18 cellular contexts compared by ENCODE assay signal in the genomic region with DNA sequence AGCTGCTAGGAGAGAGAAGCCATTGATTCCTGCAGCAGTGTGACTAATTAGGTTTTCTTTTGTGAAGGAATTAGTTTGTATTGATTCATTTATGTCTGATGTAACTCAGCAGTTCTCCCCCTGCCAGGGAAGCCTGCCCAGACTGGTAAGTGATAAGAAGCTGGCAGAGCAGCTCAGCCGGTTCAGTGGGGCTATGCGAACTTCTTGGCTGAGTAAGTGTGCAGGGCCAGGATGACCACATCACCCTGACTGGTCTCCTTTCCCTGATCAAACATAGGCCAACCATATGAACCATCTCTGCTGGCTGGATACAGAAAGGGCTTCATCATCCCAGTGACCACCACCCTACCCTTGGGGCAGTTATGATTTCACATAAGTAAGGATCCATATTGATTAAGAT.
DNase-seq lines count a peak whose midpoint lies in the region; ATAC-seq and TF ChIP-seq lines count a peak whose summit lies in the region.
"Had no signal": no experiment of that assay in that cellular context is flagged by ENCODE, and none has a peak within 500 bp of the region (broad histone marks: within the 10 kb centered on the region; RNA-seq: fewer than 3 reads in every experiment).

No MANE protein-coding gene starts in this region.

- H3K36me3 Mint-ChIP-seq in activated CD8-positive, alpha-beta memory T cell treated with anti-CD3 and anti-CD28 coated beads, Interleukin-2, amount 10 ng/mL, durations not matched to agents 7 days and 5 days = no peaks in the 10 kb centered on the region
- no peaks in the 10 kb centered on the region for H3K36me3 Mint-ChIP-seq in activated naive CD8-positive, alpha-beta T cell treated with anti-CD3 and anti-CD28 coated beads, Interleukin-2, amount 50 U/mL, for 24 hours (ENCODE audit: low read depth)
- H3K36me3 Mint-ChIP-seq: activated naive CD8-positive, alpha-beta T cell treated with anti-CD3 and anti-CD28 coated beads, Interleukin-2, amount 10 ng/mL, durations not matched to agents 7 days and 5 days had no signal

- H3K27me3 Mint-ChIP-seq in activated CD8-positive, alpha-beta memory T cell treated with anti-CD3 and anti-CD28 coated beads, Interleukin-2, amount 10 ng/mL, durations not matched to agents 7 days and 5 days = peaks cover 7% of the 10 kb centered on the region
- no peaks in the 10 kb centered on the region for H3K27me3 Mint-ChIP-seq in activated naive CD8-positive, alpha-beta T cell treated with anti-CD3 and anti-CD28 coated beads, Interleukin-2, amount 50 U/mL, for 24 hours
- H3K27me3 Mint-ChIP-seq: activated naive CD8-positive, alpha-beta T cell treated with anti-CD3 and anti-CD28 coated beads, Interleukin-2, amount 10 ng/mL, durations not matched to agents 7 days and 5 days had no signal

- no peak overlapping the region for H3K4me3 ChIP-seq in heart left ventricle
- H3K4me3 ChIP-seq: tibial artery had no signal

- no peaks in the 10 kb centered on the region for H3K4me1 Mint-ChIP-seq in activated CD8-positive, alpha-beta memory T cell treated with anti-CD3 and anti-CD28 coated beads, Interleukin-2, amount 10 ng/mL, durations not matched to agents 7 days and 5 days
- H3K4me1 Mint-ChIP-seq in activated naive CD8-positive, alpha-beta T cell treated with anti-CD3 and anti-CD28 coated beads, Interleukin-2, amount 50 U/mL, for 24 hours = no peaks in the 10 kb centered on the region
- H3K4me1 Mint-ChIP-seq: activated naive CD8-positive, alpha-beta T cell treated with anti-CD3 and anti-CD28 coated beads, Interleukin-2, amount 10 ng/mL, durations not matched to agents 7 days and 5 days had no signal

- intact Hi-C loops in heart left ventricle (cut with DNase I) = no loop called here
- intact Hi-C loops in posterior cingulate gyrus (cut with DNase I) = no loop called here

- no peak overlapping the region for H3K27ac Mint-ChIP-seq in activated CD8-positive, alpha-beta memory T cell treated with anti-CD3 and anti-CD28 coated beads, Interleukin-2, amount 10 ng/mL, durations not matched to agents 7 days and 5 days
- no peak overlapping the region for H3K27ac Mint-ChIP-seq in activated naive CD8-positive, alpha-beta T cell treated with anti-CD3 and anti-CD28 coated beads, Interleukin-2, amount 50 U/mL, for 24 hours
- H3K27ac Mint-ChIP-seq: activated naive CD8-positive, alpha-beta T cell treated with anti-CD3 and anti-CD28 coated beads, Interleukin-2, amount 10 ng/mL, durations not matched to agents 7 days and 5 days; T-helper 2 cell treated with Interferon-gamma antibody and Interleukin-4, amounts not matched to agents 5 μg/mL and 100 μg/mL, for 36 hours had no signal

- no peak overlapping the region for H3K4me3 Mint-ChIP-seq in activated CD8-positive, alpha-beta memory T cell treated with anti-CD3 and anti-CD28 coated beads, Interleukin-2, amount 10 ng/mL, durations not matched to agents 7 days and 5 days
- H3K4me3 Mint-ChIP-seq in activated naive CD8-positive, alpha-beta T cell treated with anti-CD3 and anti-CD28 coated beads, Interleukin-2, amount 50 U/mL, for 24 hours = no peak overlapping the region
- H3K4me3 Mint-ChIP-seq: activated naive CD8-positive, alpha-beta T cell treated with anti-CD3 and anti-CD28 coated beads, Interleukin-2, amount 10 ng/mL, durations not matched to agents 7 days and 5 days; T-helper 2 cell treated with Interferon-gamma antibody and Interleukin-4, amounts not matched to agents 5 μg/mL and 100 μg/mL, for 36 hours had no signal

- TF ChIP-seq CTCF in heart left ventricle (IDR thresholded peaks at IDR 0.05) (no peak), omental fat pad (IDR thresholded peaks at IDR 0.05) (no peak)

- CTCF ChIA-PET in activated CD8-positive, alpha-beta memory T cell treated with anti-CD3 and anti-CD28 coated beads, Interleukin-2, amount 10 ng/mL, durations not matched to agents 7 days and 5 days (lab: Charles Lee) = interaction anchor here (2.3 kb wide), 1 partner anchor 19 kb away, joined by 10 read pairs; no protein-coding TSS in a partner anchor

- ATAC-seq in heart left ventricle (peak; percentile 69 to 97 (median 90)), omental fat pad (ENCODE audit: low FRiP score) (peak; percentile 88)
- no peak for ATAC-seq in activated CD8-positive, alpha-beta memory T cell treated with anti-CD3 and anti-CD28 coated beads, Interleukin-2, amount 10 ng/mL, durations not matched to agents 7 days and 5 days
- no peak for ATAC-seq in activated naive CD8-positive, alpha-beta T cell treated with anti-CD3 and anti-CD28 coated beads, Interleukin-2, amount 50 U/mL, for 24 hours
- ATAC-seq: left colon had no signal

- peaks cover 0 to 24% (median 11%) of the 10 kb centered on the region in 12 donors for H3K4me1 ChIP-seq in heart left ventricle
- H3K4me1 ChIP-seq: parathyroid adenoma had no signal

- H3K9me3 Mint-ChIP-seq in activated CD8-positive, alpha-beta memory T cell treated with anti-CD3 and anti-CD28 coated beads, Interleukin-2, amount 10 ng/mL, durations not matched to agents 7 days and 5 days (ENCODE audit: low read depth) = no peaks in the 10 kb centered on the region
- no peaks in the 10 kb centered on the region for H3K9me3 Mint-ChIP-seq in activated naive CD8-positive, alpha-beta T cell treated with anti-CD3 and anti-CD28 coated beads, Interleukin-2, amount 50 U/mL, for 24 hours
- H3K9me3 Mint-ChIP-seq: activated naive CD8-positive, alpha-beta T cell treated with anti-CD3 and anti-CD28 coated beads, Interleukin-2, amount 10 ng/mL, durations not matched to agents 7 days and 5 days; T-helper 2 cell treated with Interferon-gamma antibody and Interleukin-4, amounts not matched to agents 5 μg/mL and 100 μg/mL, for 36 hours had no signal

- H3K27ac ChIP-seq in heart left ventricle = no peak overlapping the region
- H3K27ac ChIP-seq: parathyroid adenoma, tibial artery had no signal

- no peak for TF ChIP-seq POLR2A in heart left ventricle (IDR thresholded peaks at IDR 0.05)

- no peaks in the 10 kb centered on the region for H3K9me3 ChIP-seq in heart left ventricle
- H3K9me3 ChIP-seq: tibial artery had no signal

- peak; percentile 98 for DNase-seq in HPDE6-E6E7 (ENCODE audit: extremely low spot score)
- peak; percentile 4 for DNase-seq in amniotic epithelial cell (ENCODE audit: low read depth)
- peak; percentile 30 to 63 (median 55) for DNase-seq in heart left ventricle
- no peak for DNase-seq in omental fat pad (ENCODE audit: low spot score)
- no peak for DNase-seq in AML-193 (lab: John Stamatoyannopoulos, UW)
- DNase-seq in activated CD8-positive, alpha-beta memory T cell treated with anti-CD3 and anti-CD28 coated beads, Interleukin-2, amount 10 ng/mL, durations not matched to agents 7 days and 5 days = no peak
- no peak for DNase-seq in posterior cingulate gyrus
- no peak for DNase-seq in activated naive CD8-positive, alpha-beta T cell treated with anti-CD3 and anti-CD28 coated beads, Interleukin-2, amount 50 U/mL, for 24 hours
- DNase-seq: ACHN; activated CD4-positive, CD25-positive, alpha-beta regulatory T cell; activated naive CD8-positive, alpha-beta T cell treated with anti-CD3 and anti-CD28 coated beads, Interleukin-2, amount 10 ng/mL, durations not matched to agents 7 days and 5 days; foreskin fibroblast; left colon; NCI-H2107; NCI-H524; tibial artery had no signal

- H3K36me3 ChIP-seq in heart left ventricle = no peaks in the 10 kb centered on the region
- H3K36me3 ChIP-seq: tibial artery had no signal

- 40 to 65% (median 43%) methylated on average over 2 of the region's 2 CpGs for WGBS in heart left ventricle, 4 donors

- H3K27me3 ChIP-seq in heart left ventricle = no peaks in the 10 kb centered on the region
- H3K27me3 ChIP-seq: tibial artery had no signal

Comparison
In these comparisons a context has a peak if more than half of its experiments do, and no peak if none do; other contexts are left out.
1. DNase-seq: peak in HPDE6-E6E7 (single experiment), amniotic epithelial cell (single experiment) and heart left ventricle (5 of 5); none in omental fat pad (single experiment), AML-193 (0 of 2), activated CD8-positive, alpha-beta memory T cell treated with anti-CD3 and anti-CD28 coated beads, Interleukin-2, amount 10 ng/mL, durations not matched to agents 7 days and 5 days (single experiment), posterior cingulate gyrus (0 of 10) and activated naive CD8-positive, alpha-beta T cell treated with anti-CD3 and anti-CD28 coated beads, Interleukin-2, amount 50 U/mL, for 24 hours (single experiment).
2. ATAC-seq: peak in heart left ventricle (4 of 4) and omental fat pad (single experiment); none in activated CD8-positive, alpha-beta memory T cell treated with anti-CD3 and anti-CD28 coated beads, Interleukin-2, amount 10 ng/mL, durations not matched to agents 7 days and 5 days (single experiment) and activated naive CD8-positive, alpha-beta T cell treated with anti-CD3 and anti-CD28 coated beads, Interleukin-2, amount 50 U/mL, for 24 hours (single experiment).